Comparison of ENCODE assay signal across 8 cellular contexts in genomic region chr7:129781128-129781855, GRCh38.
DNase-seq lines count a peak whose midpoint lies in the region; ATAC-seq, FAIRE-seq and TF ChIP-seq lines count a peak whose summit lies in the region.

No MANE protein-coding gene starts in this region.

- TF ChIP-seq CTCF in PC-9 (conservative IDR thresholded peaks at IDR 0.05) = no peak
- TF ChIP-seq CTCF in endothelial cell (IDR thresholded peaks at IDR 0.05; ENCODE audit: unreplicated experiment) = no peak

- no peak for FAIRE-seq in GM19239 (lab: Jason Lieb, UNC)

- no peaks in the 10 kb centered on the region for H3K9me3 Mint-ChIP-seq in activated CD4-positive, alpha-beta T cell treated with anti-CD3 and anti-CD28 coated beads for 36 hours (ENCODE audit: low read depth)
- no peaks in the 10 kb centered on the region for H3K9me3 Mint-ChIP-seq in endothelial cell (ENCODE audit: unreplicated experiment)

- ATAC-seq in activated CD4-positive, alpha-beta T cell treated with anti-CD3 and anti-CD28 coated beads for 36 hours = no peak
- no peak for ATAC-seq in stimulated activated naive CD8-positive, alpha-beta T cell treated with anti-CD3 and anti-CD28 coated beads, Interleukin-15, Interleukin-2, amounts not matched to agents 100 U/mL and 50 U/mL, for 24 hours

- peaks cover 20% of the 10 kb centered on the region for H3K79me2 ChIP-seq in PC-9 (ENCODE audit: low read depth)

- peaks cover 63% of the 10 kb centered on the region for H3K27me3 Mint-ChIP-seq in activated CD4-positive, alpha-beta T cell treated with anti-CD3 and anti-CD28 coated beads for 36 hours
- H3K27me3 Mint-ChIP-seq in endothelial cell (ENCODE audit: unreplicated experiment) = peaks cover 38% of the 10 kb centered on the region

- BruUV-seq in PC-9 (replicated peaks; lab: Mats Ljungman, UMichigan) = no TSS peak

- H4K20me1 ChIP-seq in PC-9 (ENCODE audit: insufficient read depth) = peaks cover 15% of the 10 kb centered on the region

- peak overlapping the region; percentile 85 for H3K4me3 ChIP-seq in PC-9

- H3K9me3 ChIP-seq in PC-9 (ENCODE audit: insufficient read depth, low read depth) = no peaks in the 10 kb centered on the region

- DNase-seq in activated CD4-positive, alpha-beta T cell treated with anti-CD3 and anti-CD28 coated beads for 36 hours = peak; percentile 34
- DNase-seq in activated CD4-positive, alpha-beta T cell treated with anti-CD3 and anti-CD28 coated beads for 4 hours = no peak
- DNase-seq in PC-9 = peak in 1 of 2 experiments; percentile 24
- DNase-seq in endothelial cell (ENCODE audit: low spot score) = no peak
- peak; percentile 44 for DNase-seq in stimulated activated naive CD8-positive, alpha-beta T cell treated with anti-CD3 and anti-CD28 coated beads, Interleukin-15, Interleukin-2, amounts not matched to agents 100 U/mL and 50 U/mL, for 24 hours
- DNase-seq in DMS114 treated with DMSO at 0.1 percent for 48 hours (lab: John Stamatoyannopoulos, UW; ENCODE audit: unreplicated experiment) = no peak
- DNase-seq in hypothalamus (lab: John Stamatoyannopoulos, UW) = no peak
- DNase-seq in GM19239 (ENCODE audit: insufficient read length, low spot score) = no peak

- intact Hi-C loops in activated CD4-positive, alpha-beta T cell treated with anti-CD3 and anti-CD28 coated beads for 36 hours (cut with DNase I, micrococcal nuclease) = loop anchor here (2.0 to 10.0 kb wide), 6 partner anchors 44 to 954 kb away; partner anchors contain the start of genes AHCYL2 (in 1 of the 2), KLF14 (in 1 of the 2), SMKR1 (in 1 of the 2) and STRIP2 (in 1 of the 2)
- intact Hi-C loops in PC-9 (cut with micrococcal nuclease; ENCODE audit: unreplicated experiment) = loop anchor here (5.0 kb wide), 1 partner anchor 166 kb away; no protein-coding TSS in a partner anchor

- peak overlapping the region; percentile 66 for H3K4me3 Mint-ChIP-seq in activated CD4-positive, alpha-beta T cell treated with anti-CD3 and anti-CD28 coated beads for 36 hours
- peak overlapping the region; percentile 80 for H3K4me3 Mint-ChIP-seq in endothelial cell (ENCODE audit: unreplicated experiment)

- no peaks in the 10 kb centered on the region for H3K36me3 Mint-ChIP-seq in activated CD4-positive, alpha-beta T cell treated with anti-CD3 and anti-CD28 coated beads for 36 hours (ENCODE audit: low read depth)
- no peaks in the 10 kb centered on the region for H3K36me3 Mint-ChIP-seq in endothelial cell (ENCODE audit: low read depth, unreplicated experiment)

- CTCF ChIA-PET in activated CD4-positive, alpha-beta T cell treated with anti-CD3 and anti-CD28 coated beads for 36 hours (lab: Charles Lee) = interaction anchor here (0.7 to 1.5 kb wide), 7 partner anchors 11 to 230 kb away, joined by 3 to 7 read pairs (median 3); no protein-coding TSS in a partner anchor
- CTCF ChIA-PET in PC-9 (lab: Charles Lee) = interaction anchor here (0.6 to 0.7 kb wide), 3 partner anchors 162 to 1064 kb away, joined by 3 to 8 read pairs (median 3); no protein-coding TSS in a partner anchor

- H3K4me1 Mint-ChIP-seq in activated CD4-positive, alpha-beta T cell treated with anti-CD3 and anti-CD28 coated beads for 36 hours = peaks cover 41% of the 10 kb centered on the region
- peaks cover 7% of the 10 kb centered on the region for H3K4me1 Mint-ChIP-seq in endothelial cell (ENCODE audit: unreplicated experiment)

- H3F3A ChIP-seq in PC-9 (ENCODE audit: insufficient read depth, low read depth) = peaks cover 10% of the 10 kb centered on the region; the same call in 1 of the 2 replicates

- H2AFZ ChIP-seq in PC-9 = peak overlapping the region; percentile 81

- POLR2A ChIA-PET in activated CD4-positive, alpha-beta T cell treated with anti-CD3 and anti-CD28 coated beads for 36 hours (lab: Charles Lee) = interaction anchor here (0.6 kb wide), 1 partner anchor 227 kb away, joined by 3 read pairs; no protein-coding TSS in a partner anchor
- POLR2A ChIA-PET in PC-9 (lab: Charles Lee; ENCODE audit: unreplicated experiment) = interaction anchor here (0.6 to 0.8 kb wide), 3 partner anchors 28 to 189 kb away, joined by 3 read pairs; no protein-coding TSS in a partner anchor

- H3K36me3 ChIP-seq in PC-9 (ENCODE audit: low read depth) = no peaks in the 10 kb centered on the region

- peak overlapping the region; percentile 83 for H3K4me2 ChIP-seq in PC-9

- no peaks in the 10 kb centered on the region for H3K9me2 ChIP-seq in PC-9 (ENCODE audit: insufficient read depth)

- H3K27ac Mint-ChIP-seq in activated CD4-positive, alpha-beta T cell treated with anti-CD3 and anti-CD28 coated beads for 36 hours = no peak overlapping the region
- no peak overlapping the region for H3K27ac Mint-ChIP-seq in endothelial cell (ENCODE audit: unreplicated experiment)

- H3K4me1 ChIP-seq in PC-9 (replicated peaks; ENCODE audit: insufficient read depth) = peaks cover 17% of the 10 kb centered on the region

- H3K27ac ChIP-seq in PC-9 = no peak overlapping the region

- no peaks in the 10 kb centered on the region for H3K27me3 ChIP-seq in PC-9 (ENCODE audit: insufficient read depth, low read depth)

Comparison
In these comparisons a context has a peak if more than half of its experiments do, and no peak if none do; other contexts are left out.
1. DNase-seq: peak in activated CD4-positive, alpha-beta T cell treated with anti-CD3 and anti-CD28 coated beads for 36 hours (single experiment) and stimulated activated naive CD8-positive, alpha-beta T cell treated with anti-CD3 and anti-CD28 coated beads, Interleukin-15, Interleukin-2, amounts not matched to agents 100 U/mL and 50 U/mL, for 24 hours (single experiment); none in activated CD4-positive, alpha-beta T cell treated with anti-CD3 and anti-CD28 coated beads for 4 hours (0 of 2), endothelial cell (single experiment), DMS114 treated with DMSO at 0.1 percent for 48 hours (single experiment), hypothalamus (0 of 51) and GM19239 (single experiment).